8 cellular contexts compared by ENCODE assay signal in genomic region chr3:129893616-129894070, GRCh38. TPM values are rescaled to one million over a fixed set of nuclear protein-coding genes. Genes with fewer than 3 reads are reported as not detected.
DNase-seq lines count a peak whose midpoint lies in the region; ATAC-seq and TF ChIP-seq lines count a peak whose summit lies in the region.

TSS of gene TMCC1 (minus strand) at chr3:129893711.

- no peak for TF ChIP-seq CTCF in activated CD8-positive, alpha-beta T cell treated with anti-CD3 and anti-CD28 coated beads for 36 hours (IDR thresholded peaks at IDR 0.05)
- TF ChIP-seq CTCF in lower lobe of right lung (IDR thresholded peaks at IDR 0.05): no peak

- no peaks in the 10 kb centered on the region for H3K9me3 Mint-ChIP-seq in activated CD8-positive, alpha-beta T cell treated with anti-CD3 and anti-CD28 coated beads for 36 hours

- WGBS in ectodermal cell, 2 experiments: 0% methylated on average over 53 to 56 of the region's 58 CpGs

- H3K27me3 ChIP-seq in ectodermal cell (ENCODE audit: control insufficient read depth, insufficient read depth, low read length, poor library complexity, severe bottlenecking) (no peaks in the 10 kb centered on the region), lower lobe of right lung (ENCODE audit: low read depth) (no peaks in the 10 kb centered on the region)

- H3K4me3 ChIP-seq in ectodermal cell (ENCODE audit: insufficient read depth, low read depth, low read length) (peak within 1 kb of the TSS; percentile 84), lower lobe of right lung (peak within 1 kb of the TSS; percentile 90)

- H3K4me1 ChIP-seq in ectodermal cell (ENCODE audit: control insufficient read depth, insufficient read depth, low read length) (peaks cover 11% of the 10 kb centered on the region), lower lobe of right lung (peaks cover 49% of the 10 kb centered on the region)

- peak within 1 kb of the TSS; percentile 90 for H3K4me3 Mint-ChIP-seq in activated CD8-positive, alpha-beta T cell treated with anti-CD3 and anti-CD28 coated beads for 36 hours

- H3K27ac Mint-ChIP-seq in activated CD8-positive, alpha-beta T cell treated with anti-CD3 and anti-CD28 coated beads for 36 hours: peak within 1 kb of the TSS; percentile 86

- DNase-seq in C1 segment of cervical spinal cord (lab: John Stamatoyannopoulos, UW) (peak; percentile 18 to 89 (median 76)), NCI-H774 (lab: John Stamatoyannopoulos, UW) (peak; percentile 96), lower lobe of right lung (peak; percentile 93)
- DNase-seq in activated CD8-positive, alpha-beta T cell treated with anti-CD3 and anti-CD28 coated beads for 36 hours: peak; percentile 88
- DNase-seq in stimulated activated CD4-positive, alpha-beta T cell treated with anti-CD3 and anti-CD28 coated beads, TNF-alpha, amount 100 ng/mL, for 1 hour (ENCODE audit: low read depth in 3 of 3, low spot score in 1 of 3): peak; percentile 68 to 82 (median 78)

- intact Hi-C loops in activated CD8-positive, alpha-beta T cell treated with anti-CD3 and anti-CD28 coated beads for 36 hours (cut with micrococcal nuclease): no loop called here
- intact Hi-C loops in lower lobe of right lung (cut with DNase I): no loop called here

- peaks cover 15% of the 10 kb centered on the region for H3K36me3 Mint-ChIP-seq in activated CD8-positive, alpha-beta T cell treated with anti-CD3 and anti-CD28 coated beads for 36 hours (ENCODE audit: low read depth)

- peaks cover 40% of the 10 kb centered on the region for H3K4me1 Mint-ChIP-seq in activated CD8-positive, alpha-beta T cell treated with anti-CD3 and anti-CD28 coated beads for 36 hours (ENCODE audit: low read depth)

- H3K9me3 ChIP-seq in ectodermal cell (ENCODE audit: control insufficient read depth, low read length): no peaks in the 10 kb centered on the region
- H3K9me3 ChIP-seq in lower lobe of right lung: no peaks in the 10 kb centered on the region

- H3K27ac ChIP-seq in ectodermal cell (ENCODE audit: insufficient read depth, low read depth, low read length, poor library complexity, severe bottlenecking): peak within 1 kb of the TSS; percentile 98
- peak within 1 kb of the TSS; percentile 94 for H3K27ac ChIP-seq in lower lobe of right lung

- H3K27me3 Mint-ChIP-seq in activated CD8-positive, alpha-beta T cell treated with anti-CD3 and anti-CD28 coated beads for 36 hours: no peaks in the 10 kb centered on the region

- CTCF ChIA-PET in activated CD8-positive, alpha-beta T cell treated with anti-CD3 and anti-CD28 coated beads for 36 hours (lab: Charles Lee): interaction anchor here (0.9 to 1.0 kb wide), 3 partner anchors 14 to 266 kb away, joined by 3 to 5 read pairs (median 4); no protein-coding TSS in a partner anchor

- POLR2A ChIA-PET in activated CD8-positive, alpha-beta T cell treated with anti-CD3 and anti-CD28 coated beads for 36 hours (lab: Charles Lee): interaction anchor here (0.6 to 1.3 kb wide), 5 partner anchors 9 to 577 kb away, joined by 3 to 4 read pairs (median 3); a partner anchor contains a TSS

- ATAC-seq in GM19351 (IDR thresholded peaks at IDR 0.05; ENCODE audit: unreplicated experiment): peak; percentile 87
- peak; percentile 70 for ATAC-seq in HG03520 (IDR thresholded peaks at IDR 0.05; ENCODE audit: unreplicated experiment)
- ATAC-seq in activated CD8-positive, alpha-beta T cell treated with anti-CD3 and anti-CD28 coated beads for 36 hours: peak; percentile 91
- peak; percentile 97 to 98 for ATAC-seq in lower lobe of right lung

- H3K36me3 ChIP-seq in ectodermal cell (ENCODE audit: control insufficient read depth, insufficient read depth, low read length): no peaks in the 10 kb centered on the region
- H3K36me3 ChIP-seq in lower lobe of right lung: peaks cover 2% of the 10 kb centered on the region

RNA-seq across cellular contexts. Expression of gene TMCC1, which starts in this region (rescaled TPM):
- 10 to 100 TPM; 14.1 to 18.0 TPM for total RNA-seq in activated CD8-positive, alpha-beta T cell treated with anti-CD3 and anti-CD28 coated beads for 36 hours
- polyA plus RNA-seq in ectodermal cell (2013, experiment 1 of 4): 27.5 TPM
- 31.3 TPM for polyA plus RNA-seq in ectodermal cell (2013, experiment 2 of 4)
- 18.5 TPM for polyA plus RNA-seq in ectodermal cell (2013, experiment 3 of 4)
- polyA plus RNA-seq in ectodermal cell (2013, experiment 4 of 4): 23.4 TPM
- total RNA-seq in lower lobe of right lung: 33.4 TPM

Comparison
In these comparisons a context has a peak if more than half of its experiments do, and no peak if none do; other contexts are left out.
1. Peak in every context shown above with its lines: DNase-seq, ATAC-seq, H3K4me3 ChIP-seq and H3K27ac ChIP-seq.